ENCODE assay signal across 8 cellular contexts in the genomic region with DNA sequence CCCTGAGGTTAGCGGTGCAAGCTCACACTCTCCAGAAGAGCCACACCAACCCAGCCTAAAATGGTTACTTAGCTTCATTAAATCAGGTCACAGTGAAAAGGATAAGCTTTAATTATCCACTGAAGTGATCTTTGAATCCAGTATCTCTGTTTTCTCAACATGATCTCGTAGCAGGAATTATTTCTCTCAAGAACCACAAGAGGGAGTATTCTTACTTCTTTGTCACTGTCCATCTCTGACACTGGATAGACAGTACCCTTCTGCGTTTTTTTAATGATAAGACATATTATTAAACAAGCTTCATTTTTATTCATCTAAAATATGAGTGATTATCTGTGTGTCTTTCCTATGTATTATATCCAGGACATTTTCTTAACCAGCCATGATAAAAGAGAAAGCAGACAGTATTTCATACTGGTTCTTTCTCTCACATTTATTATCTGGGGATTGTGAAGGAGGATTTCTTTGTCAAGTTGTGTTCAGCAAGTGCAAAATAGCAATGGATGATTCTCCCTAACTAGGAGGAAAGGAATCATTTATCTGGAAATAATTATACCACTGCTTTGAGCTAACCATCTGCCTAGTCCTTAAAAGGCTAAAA.
DNase-seq lines count a peak whose midpoint lies in the region; ATAC-seq, FAIRE-seq and TF ChIP-seq lines count a peak whose summit lies in the region.

No MANE protein-coding gene starts in this region.

- FAIRE-seq in pancreas (lab: Jason Lieb, UNC), result peak; percentile 87

- no peaks in the 10 kb centered on the region for H3K79me2 ChIP-seq in DOHH2 (ENCODE audit: control insufficient read depth, low read length)
- no peaks in the 10 kb centered on the region for H3K79me2 ChIP-seq in MM.1S (ENCODE audit: low read length)

- H3K27me3 ChIP-seq in DOHH2 (ENCODE audit: control insufficient read depth, low read length), result peaks cover 13% of the 10 kb centered on the region
- no peaks in the 10 kb centered on the region for H3K27me3 ChIP-seq in MM.1S (replicated peaks; ENCODE audit: insufficient read depth, low read length)
- no peaks in the 10 kb centered on the region for H3K27me3 ChIP-seq in pancreas
- H3K27me3 ChIP-seq in aorta (ENCODE audit: control insufficient read depth in 1 of 2, insufficient read depth in 2 of 2, low read length in 1 of 2), result no peaks in the 10 kb centered on the region

- no peaks in the 10 kb centered on the region for H3K9me2 ChIP-seq in DOHH2 (replicated peaks; ENCODE audit: control insufficient read depth, low read length)
- H3K9me2 ChIP-seq in MM.1S (replicated peaks; ENCODE audit: insufficient read depth, low read length), result no peaks in the 10 kb centered on the region

- H3K27ac ChIP-seq in DOHH2 (ENCODE audit: low read depth, low read length) (no peak overlapping the region), MM.1S (ENCODE audit: low read length) (no peak overlapping the region), pancreas (no peak overlapping the region), aorta (ENCODE audit: low read depth in 1 of 2, low read length in 2 of 2) (no peak overlapping the region)

- 8% methylated on average over 3 of the region's 3 CpGs for WGBS in pancreas, 2 donors
- WGBS in aorta, 2 donors, result 13% methylated on average over 3 of the region's 3 CpGs

- ATAC-seq in GM21825 (IDR thresholded peaks at IDR 0.05; ENCODE audit: unreplicated experiment) (peak; percentile 52), pancreas (peak; percentile 50 to 78 (median 77)), HG03095 (IDR thresholded peaks at IDR 0.05; ENCODE audit: unreplicated experiment) (no peak), aorta (ENCODE audit: low FRiP score) (no peak)

- no peak overlapping the region for H3K9ac ChIP-seq in MM.1S (ENCODE audit: low read length)

- H3K4me3 ChIP-seq in DOHH2 (ENCODE audit: low read length) (no peak overlapping the region), MM.1S (ENCODE audit: low read length) (no peak overlapping the region), fibroblast of pulmonary artery (replicated peaks; ENCODE audit: low read depth, low read length) (no peak overlapping the region), pancreas (no peak overlapping the region), aorta (ENCODE audit: low read length in 2 of 2) (no peak overlapping the region)

- H3K36me3 ChIP-seq in DOHH2 (ENCODE audit: control insufficient read depth, low read length) (no peaks in the 10 kb centered on the region), MM.1S (replicated peaks; ENCODE audit: insufficient read depth, low read length) (no peaks in the 10 kb centered on the region), pancreas (no peaks in the 10 kb centered on the region), aorta (ENCODE audit: control insufficient read depth in 1 of 2, insufficient read depth in 2 of 2, low read length in 1 of 2) (no peaks in the 10 kb centered on the region)

- DNase-seq in MM.1S (peak; percentile 49), SKM-1 (lab: John Stamatoyannopoulos, UW; ENCODE audit: unreplicated experiment) (peak; percentile 48), fibroblast of pulmonary artery (ENCODE audit: low read depth) (peak; percentile 60), pancreas (no peak), aorta (no peak)

- no peak overlapping the region for H3K4me2 ChIP-seq in DOHH2 (ENCODE audit: low read length)
- no peak overlapping the region for H3K4me2 ChIP-seq in MM.1S (ENCODE audit: low read depth, low read length)

- intact Hi-C loops in pancreas (cut with DNase I), result loop anchor here in 2 of 3 donors (10.0 kb wide), 1 partner anchor 143 kb away; no protein-coding TSS in a partner anchor
- intact Hi-C loops in aorta (cut with DNase I), result loop anchor here (5.0 to 10.0 kb wide), 2 partner anchors 150 to 263 kb away; no protein-coding TSS in a partner anchor

- H3K4me1 ChIP-seq in DOHH2 (ENCODE audit: control insufficient read depth, low read length) (no peaks in the 10 kb centered on the region), MM.1S (ENCODE audit: low read length) (no peaks in the 10 kb centered on the region), pancreas (no peaks in the 10 kb centered on the region), aorta (ENCODE audit: control insufficient read depth in 1 of 2, insufficient read depth in 2 of 2, low read length in 2 of 2) (no peaks in the 10 kb centered on the region)

- TF ChIP-seq CTCF in DOHH2 (IDR thresholded peaks at IDR 0.05; ENCODE audit: low read depth, low read length, poor library complexity, severe bottlenecking) (peak; percentile 68), MM.1S (IDR thresholded peaks at IDR 0.05; ENCODE audit: low read length) (peak; percentile 69), fibroblast of pulmonary artery (IDR thresholded peaks at IDR 0.05; ENCODE audit: low read length, missing control alignments) (peak; percentile 67), pancreas (IDR thresholded peaks at IDR 0.05) (peak in 2 of 4 donors; percentile 62 to 63)

- no peaks in the 10 kb centered on the region for H3F3A ChIP-seq in DOHH2 (ENCODE audit: control insufficient read depth, insufficient read depth)
- H3F3A ChIP-seq in MM.1S (ENCODE audit: insufficient read depth, low read length), result no peaks in the 10 kb centered on the region

- no peaks in the 10 kb centered on the region for H4K20me1 ChIP-seq in DOHH2 (ENCODE audit: control insufficient read depth, insufficient read depth, low read depth, low read length)
- H4K20me1 ChIP-seq in MM.1S (ENCODE audit: insufficient read depth, low read length), result no peaks in the 10 kb centered on the region

- H2AFZ ChIP-seq in MM.1S (ENCODE audit: low read length), result no peak overlapping the region

- H3K9me3 ChIP-seq in DOHH2 (ENCODE audit: control insufficient read depth, insufficient read depth, low read length) (no peaks in the 10 kb centered on the region), MM.1S (replicated peaks; ENCODE audit: insufficient read depth, low read length) (no peaks in the 10 kb centered on the region), pancreas (no peaks in the 10 kb centered on the region), aorta (ENCODE audit: control insufficient read depth, low read length) (no peaks in the 10 kb centered on the region)

Comparison
In these comparisons a context has a peak if more than half of its experiments do, and no peak if none do; other contexts are left out.
1. ATAC-seq: peak in GM21825 (single experiment) and pancreas (4 of 4); none in HG03095 (single experiment) and aorta (single experiment).
2. DNase-seq: peak in MM.1S (single experiment), SKM-1 (single experiment) and fibroblast of pulmonary artery (single experiment); none in pancreas (0 of 6) and aorta (0 of 2).